In the genomic region with DNA sequence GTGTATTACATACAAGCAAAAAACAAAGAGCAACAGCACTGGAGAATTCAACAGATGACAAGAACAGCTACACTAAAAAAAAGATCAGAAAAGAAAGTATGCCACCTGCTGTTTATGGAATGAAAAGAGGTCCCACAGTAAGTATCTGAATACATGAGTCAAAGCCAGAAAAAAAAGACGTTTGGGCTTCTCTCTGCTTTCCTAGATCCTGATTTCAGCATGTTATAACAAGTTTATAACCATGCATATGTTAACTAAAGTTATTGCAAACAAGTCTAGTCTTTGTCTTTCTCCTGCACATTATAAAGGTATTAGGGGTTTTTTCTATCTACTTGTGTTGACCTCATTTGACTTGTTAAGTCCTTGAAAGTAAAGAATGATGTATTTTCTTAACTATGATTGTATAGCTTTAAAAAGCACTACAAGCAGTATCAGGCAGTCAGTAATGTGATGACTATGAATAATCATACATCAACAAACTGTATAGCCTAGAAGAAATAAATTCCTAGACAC, we compare ENCODE assay signal across 8 cellular contexts.
DNase-seq lines count a peak whose midpoint lies in the region; FAIRE-seq and TF ChIP-seq lines count a peak whose summit lies in the region.

No MANE protein-coding gene starts in this region.

- CTCF ChIA-PET in activated naive CD4-positive, alpha-beta T cell treated with anti-CD3 and anti-CD28 coated beads for 36 hours (lab: Charles Lee) = interaction anchor here (0.6 to 3.3 kb wide), 16 partner anchors 9 to 765 kb away, joined by 3 to 30 read pairs (median 4); no protein-coding TSS in a partner anchor

- H3K79me2 ChIP-seq in keratinocyte (ENCODE audit: control insufficient read depth, insufficient read depth, low read length) = no peaks in the 10 kb centered on the region

- WGBS in urinary bladder = 0% methylated on average over 1 of the region's 1 CpG

- H3K4me2 ChIP-seq in keratinocyte (ENCODE audit: control insufficient read depth, extremely low read depth, insufficient read depth, low read depth, low read length) = peak overlapping the region; percentile 42

- H3K27ac ChIP-seq in ascending aorta = no peak overlapping the region
- H3K27ac ChIP-seq in keratinocyte (ENCODE audit: control insufficient read depth, insufficient read depth, low read length) = peak overlapping the region; percentile 33
- peak overlapping the region; percentile 23 for H3K27ac ChIP-seq in urinary bladder (ENCODE audit: low read depth)

- H3K9me3 Mint-ChIP-seq in activated naive CD4-positive, alpha-beta T cell treated with anti-CD3 and anti-CD28 coated beads for 36 hours = peaks cover 10% of the 10 kb centered on the region

- H4K20me1 ChIP-seq in keratinocyte (ENCODE audit: control insufficient read depth, extremely low read depth, insufficient read depth, low read length) = no peaks in the 10 kb centered on the region

- no peak overlapping the region for H3K9ac ChIP-seq in keratinocyte (ENCODE audit: control insufficient read depth, extremely low read depth, insufficient read depth, low read length)

- peak; percentile 46 for TF ChIP-seq CTCF in HFF-Myc (IDR thresholded peaks at IDR 0.05; ENCODE audit: low read depth, low read length, missing control alignments)
- peak; percentile 29 to 66 (median 52) for TF ChIP-seq CTCF in ascending aorta (IDR thresholded peaks at IDR 0.05)
- TF ChIP-seq CTCF in keratinocyte (optimal IDR thresholded peaks at IDR 0.05 in 1 of 3, IDR thresholded peaks at IDR 0.05 in 1 of 3, conservative IDR thresholded peaks at IDR 0.05 in 1 of 3; ENCODE audit: extremely low read depth in 1 of 3, insufficient read depth in 2 of 3, low read length in 3 of 3) = peak in 2 of 3 experiments; percentile 41 to 61

- no peaks in the 10 kb centered on the region for H3K36me3 ChIP-seq in ascending aorta
- H3K36me3 ChIP-seq in keratinocyte (ENCODE audit: control insufficient read depth in 2 of 2, extremely low read depth in 1 of 2, insufficient read depth in 2 of 2, low read length in 2 of 2) = no peaks in the 10 kb centered on the region
- H3K36me3 ChIP-seq in urinary bladder (ENCODE audit: insufficient read depth) = no peaks in the 10 kb centered on the region

- no peak overlapping the region for H3K4me3 ChIP-seq in HFF-Myc (replicated peaks; ENCODE audit: low read depth, low read length)
- no peak overlapping the region for H3K4me3 ChIP-seq in ascending aorta
- no peak overlapping the region for H3K4me3 ChIP-seq in keratinocyte (ENCODE audit: control insufficient read depth in 2 of 3, extremely low read depth in 1 of 3, insufficient read depth in 2 of 3, low read depth in 1 of 3, low read length in 3 of 3)
- H3K4me3 ChIP-seq in urinary bladder (ENCODE audit: low read depth, low read length) = no peak overlapping the region

- no peak overlapping the region for H2AFZ ChIP-seq in keratinocyte (ENCODE audit: control insufficient read depth, low read length)

- H3K27me3 Mint-ChIP-seq in activated naive CD4-positive, alpha-beta T cell treated with anti-CD3 and anti-CD28 coated beads for 36 hours (ENCODE audit: low read depth) = no peaks in the 10 kb centered on the region

- intact Hi-C loops in activated naive CD4-positive, alpha-beta T cell treated with anti-CD3 and anti-CD28 coated beads for 36 hours (cut with micrococcal nuclease) = loop anchor here (1.0 to 5.0 kb wide), 11 partner anchors 27 to 1701 kb away; a partner anchor contains a TSS
- intact Hi-C loops in ascending aorta (cut with DNase I) = loop anchor here (1.0 to 5.0 kb wide), 7 partner anchors 36 to 194 kb away; a partner anchor contains a TSS

- H3K9me1 ChIP-seq in keratinocyte (ENCODE audit: control insufficient read depth, extremely low read depth, insufficient read depth, low read length) = no peaks in the 10 kb centered on the region

- peaks cover 2 to 11% of the 10 kb centered on the region in 2 donors for H3K4me1 ChIP-seq in ascending aorta
- H3K4me1 ChIP-seq in keratinocyte (ENCODE audit: control insufficient read depth, extremely low read depth, insufficient read depth, low read length) = peaks cover 6% of the 10 kb centered on the region
- no peaks in the 10 kb centered on the region for H3K4me1 ChIP-seq in urinary bladder (ENCODE audit: insufficient read depth)

- no peak overlapping the region for H3K4me3 Mint-ChIP-seq in activated naive CD4-positive, alpha-beta T cell treated with anti-CD3 and anti-CD28 coated beads for 36 hours

- DNase-seq in activated naive CD4-positive, alpha-beta T cell treated with anti-CD3 and anti-CD28 coated beads for 36 hours = no peak
- DNase-seq in activated naive CD4-positive, alpha-beta T cell treated with anti-CD3 and anti-CD28 coated beads, Interleukin-2, amount 50 U/mL, for 16 hours = no peak
- DNase-seq in HFF-Myc (ENCODE audit: extremely low read depth, low read depth) = peak; percentile 73
- DNase-seq in NCI-H1105 treated with DMSO at 0.1 percent for 48 hours (lab: John Stamatoyannopoulos, UW) = peak; percentile 66
- DNase-seq in ascending aorta (ENCODE audit: low spot score in 2 of 2) = no peak
- peak; percentile 69 for DNase-seq in keratinocyte (ENCODE audit: low read depth, low spot score)
- no peak for DNase-seq in activated effector memory CD4-positive, alpha-beta T cell treated with Interleukin-2 at 50 U/mL for 16 hours

- peak; percentile 84 for FAIRE-seq in keratinocyte (lab: Jason Lieb, UNC)

- H3K9me3 ChIP-seq in ascending aorta (no peaks in the 10 kb centered on the region), keratinocyte (ENCODE audit: control insufficient read depth, low read depth, low read length) (no peaks in the 10 kb centered on the region)

- H3K27ac Mint-ChIP-seq in activated naive CD4-positive, alpha-beta T cell treated with anti-CD3 and anti-CD28 coated beads for 36 hours = peak overlapping the region; percentile 80

- H3K4me1 Mint-ChIP-seq in activated naive CD4-positive, alpha-beta T cell treated with anti-CD3 and anti-CD28 coated beads for 36 hours (ENCODE audit: low read depth) = peaks cover 66% of the 10 kb centered on the region

- dilution Hi-C loops in keratinocyte (cut with MboI; ENCODE audit: extremely low pct_ligation_motif_present, low sequenced_read_pairs) = no loop called here

- no peaks in the 10 kb centered on the region for H3K27me3 ChIP-seq in ascending aorta
- H3K27me3 ChIP-seq in keratinocyte (ENCODE audit: control insufficient read depth, extremely low read depth, insufficient read depth, low read length) = no peaks in the 10 kb centered on the region

- H3K36me3 Mint-ChIP-seq in activated naive CD4-positive, alpha-beta T cell treated with anti-CD3 and anti-CD28 coated beads for 36 hours (ENCODE audit: low read depth) = peaks cover 5% of the 10 kb centered on the region

Comparison
In these comparisons a context has a peak if more than half of its experiments do, and no peak if none do; other contexts are left out.
1. DNase-seq: peak in HFF-Myc (single experiment), NCI-H1105 treated with DMSO at 0.1 percent for 48 hours (single experiment) and keratinocyte (single experiment); none in activated naive CD4-positive, alpha-beta T cell treated with anti-CD3 and anti-CD28 coated beads for 36 hours (single experiment), activated naive CD4-positive, alpha-beta T cell treated with anti-CD3 and anti-CD28 coated beads, Interleukin-2, amount 50 U/mL, for 16 hours (single experiment), ascending aorta (0 of 2) and activated effector memory CD4-positive, alpha-beta T cell treated with Interleukin-2 at 50 U/mL for 16 hours (single experiment).
2. H3K27ac ChIP-seq: peak in keratinocyte (single experiment) and urinary bladder (single experiment); none in ascending aorta (0 of 2).
3. Peak in every context shown above with its lines, with median percentiles within 50 percentile points of each other: CTCF ChIP-seq.